Comparison of ENCODE assay signal across 14 cellular contexts in the genomic region with DNA sequence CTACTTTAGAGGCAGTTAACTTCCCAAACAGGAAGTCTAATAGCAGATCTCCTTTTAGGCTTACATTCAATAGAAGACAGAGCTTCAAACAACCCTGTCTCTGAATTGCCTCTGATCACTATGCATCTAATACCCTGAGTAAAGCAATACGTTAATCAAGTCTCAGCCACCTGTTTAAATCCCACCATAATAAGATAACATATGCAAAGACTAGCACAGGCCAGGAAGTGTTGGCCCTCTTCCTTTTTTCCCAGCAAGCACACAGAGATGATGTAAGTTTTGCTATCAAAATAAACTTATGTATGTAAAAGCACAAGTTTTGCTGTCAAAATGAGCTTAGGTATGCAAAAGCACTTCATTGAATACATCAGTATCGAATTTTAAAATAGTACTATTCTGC.
A peak's percentile ranks its signal among the peaks of the same experiment; 100 is the strongest.
DNase-seq lines count a peak whose midpoint lies in the region; ATAC-seq, FAIRE-seq and TF ChIP-seq lines count a peak whose summit lies in the region.
"Had no signal": no experiment of that assay in that cellular context is flagged by ENCODE, and none has a peak within 500 bp of the region (broad histone marks: within the 10 kb centered on the region; RNA-seq: fewer than 3 reads in every experiment).

No MANE protein-coding gene starts in this region.

- no peak overlapping the region for H3K4me2 ChIP-seq in PC-9

- H3K9me3 ChIP-seq in body of pancreas (no peaks in the 10 kb centered on the region), pancreas (no peaks in the 10 kb centered on the region), PC-9 (ENCODE audit: insufficient read depth, low read depth) (no peaks in the 10 kb centered on the region)
- H3K9me3 ChIP-seq: HAP-1 had no signal

- CTCF ChIA-PET in PC-9 (lab: Charles Lee), result interaction anchor here (0.7 kb wide), 1 partner anchor 661 kb away, joined by 3 read pairs; no protein-coding TSS in a partner anchor

- no TSS peak for BruUV-seq in PC-9 (replicated peaks; lab: Mats Ljungman, UMichigan)

- H3K36me3 ChIP-seq in body of pancreas (replicated peaks in 1 of 2; ENCODE audit: insufficient read depth in 1 of 2, low read depth in 2 of 2) (no peaks in the 10 kb centered on the region), pancreas (no peaks in the 10 kb centered on the region), PC-9 (ENCODE audit: low read depth) (no peaks in the 10 kb centered on the region)
- H3K36me3 ChIP-seq: HAP-1 had no signal

- TF ChIP-seq POLR2A in body of pancreas (IDR thresholded peaks at IDR 0.05), result no peak

- DNase-seq in DMS 273 (lab: John Stamatoyannopoulos, UW; ENCODE audit: unreplicated experiment) (peak; percentile 11), DMS 273 treated with DMSO at 0.1 percent for 48 hours (lab: John Stamatoyannopoulos, UW) (no peak), NCI-H82 (lab: John Stamatoyannopoulos, UW) (peak; percentile 94), body of pancreas (peak in 3 of 4 donors; percentile 31 to 71 (median 57)), pancreas (peak in 3 of 6 donors; percentile 26 to 49 (median 42)), PC-9 (no peak)
- DNase-seq: Caco-2; CD8-positive, alpha-beta T cell had no signal

- FAIRE-seq in pancreas (lab: Jason Lieb, UNC), result no peak
- FAIRE-seq: GM12878, GM18507, H1 had no signal

- TF ChIP-seq CTCF in body of pancreas (IDR thresholded peaks at IDR 0.05) (no peak), pancreas (IDR thresholded peaks at IDR 0.05) (no peak), PC-9 (conservative IDR thresholded peaks at IDR 0.05) (no peak)

- ATAC-seq in body of pancreas (peak; percentile 83), pancreas (peak; percentile 82 to 90 (median 88)), HG03442 (IDR thresholded peaks at IDR 0.05; ENCODE audit: unreplicated experiment) (no peak), GM21825 (IDR thresholded peaks at IDR 0.05; ENCODE audit: unreplicated experiment) (no peak)
- ATAC-seq: CD8-positive, alpha-beta T cell; GM12878 had no signal

- H3K4me1 ChIP-seq in body of pancreas, result peaks cover 28% of the 10 kb centered on the region
- peaks cover 13 to 19% (median 17%) of the 10 kb centered on the region in 3 donors for H3K4me1 ChIP-seq in pancreas
- H3K4me1 ChIP-seq in PC-9 (replicated peaks; ENCODE audit: insufficient read depth), result peaks cover 6% of the 10 kb centered on the region; the same call in 1 of the 2 replicates

- WGBS in body of pancreas, 2 donors, result 36% methylated on average over 2 of the region's 2 CpGs
- WGBS in pancreas, 2 donors, result 37 to 38% methylated on average over 2 of the region's 2 CpGs

- no peaks in the 10 kb centered on the region for H3K27me3 ChIP-seq in body of pancreas
- no peaks in the 10 kb centered on the region for H3K27me3 ChIP-seq in pancreas
- no peaks in the 10 kb centered on the region for H3K27me3 ChIP-seq in PC-9 (ENCODE audit: insufficient read depth, low read depth)

- no peaks in the 10 kb centered on the region for H4K20me1 ChIP-seq in PC-9 (ENCODE audit: insufficient read depth)

- intact Hi-C loops in body of pancreas (cut with DNase I), result no loop called here
- intact Hi-C loops in pancreas (cut with DNase I), result no loop called here
- intact Hi-C loops in PC-9 (cut with micrococcal nuclease; ENCODE audit: unreplicated experiment), result no loop called here

- H3K27ac ChIP-seq in body of pancreas (peak overlapping the region in 1 of 4 donors; percentile 40), pancreas (no peak overlapping the region), PC-9 (no peak overlapping the region)

- POLR2A ChIA-PET in PC-9 (lab: Charles Lee; ENCODE audit: unreplicated experiment), result no interaction called here

- H2AFZ ChIP-seq in PC-9, result no peak overlapping the region

- H3K4me3 ChIP-seq in body of pancreas (no peak overlapping the region), pancreas (no peak overlapping the region), PC-9 (no peak overlapping the region)
- H3K4me3 ChIP-seq: GM12878, HAP-1 had no signal

- no peaks in the 10 kb centered on the region for H3K79me2 ChIP-seq in PC-9 (ENCODE audit: low read depth)

- H3F3A ChIP-seq in PC-9 (ENCODE audit: insufficient read depth, low read depth), result no peaks in the 10 kb centered on the region

- no peaks in the 10 kb centered on the region for H3K9me2 ChIP-seq in PC-9 (ENCODE audit: insufficient read depth)

Comparison
In these comparisons a context has a peak if more than half of its experiments do, and no peak if none do; other contexts are left out.
1. DNase-seq: peak in DMS 273 (single experiment), NCI-H82 (single experiment) and body of pancreas (3 of 4); none in DMS 273 treated with DMSO at 0.1 percent for 48 hours (single experiment) and PC-9 (0 of 2).
2. ATAC-seq: peak in body of pancreas (single experiment) and pancreas (4 of 4); none in HG03442 (single experiment) and GM21825 (single experiment).